Comparison of ENCODE assay signal across 8 cellular contexts in the genomic region with DNA sequence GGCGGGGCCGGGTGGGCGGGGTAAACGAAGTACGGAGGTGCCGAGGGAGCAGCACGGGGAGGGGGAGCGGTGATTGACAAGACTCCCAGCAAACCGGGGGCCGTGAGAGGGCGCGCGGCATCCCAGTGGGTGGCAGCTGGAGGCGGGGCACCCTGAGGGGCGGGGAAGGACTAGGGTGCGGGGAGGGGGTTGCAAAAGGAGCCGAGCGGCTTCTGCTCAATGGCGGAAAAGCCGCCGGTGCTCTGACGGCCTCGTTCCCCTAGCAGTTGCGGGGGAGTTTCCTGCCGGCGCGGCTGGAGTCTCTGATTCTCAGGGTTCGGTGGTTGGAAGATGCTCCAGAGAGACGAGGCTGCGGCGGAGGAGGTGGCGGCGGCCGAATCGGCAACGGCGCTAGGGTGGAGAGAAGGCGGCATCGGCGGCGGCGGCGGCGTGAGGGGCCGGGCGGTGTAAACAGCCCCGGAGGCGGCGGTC. TPM values are rescaled to one million over a fixed set of nuclear protein-coding genes. Genes with fewer than 3 reads are reported as not detected.
A peak's percentile ranks its signal among the peaks of the same experiment; 100 is the strongest.
DNase-seq lines count a peak whose midpoint lies in the region; ATAC-seq and TF ChIP-seq lines count a peak whose summit lies in the region.

A gene (plus strand): TSS at position 192 of the 471 bp plus-strand sequence. CDS start 32,325 bp downstream, outside the sequence.

- no peak for TF ChIP-seq CTCF in GM20000 (IDR thresholded peaks at IDR 0.05; ENCODE audit: extremely low read depth, missing control alignments)

- ATAC-seq in HG02970 (IDR thresholded peaks at IDR 0.05; ENCODE audit: low FRiP score, unreplicated experiment) (peak; percentile 76), T-cell (replicated peaks in 1 of 4) (peak; percentile 73 to 80 (median 74))

- DNase-seq in T-cell (peak in 28 of 34 experiments; percentile 98 to 100 (median 100)), anterior cingulate cortex (lab: John Stamatoyannopoulos, UW) (peak in 52 of 58 donors; percentile 92 to 100 (median 100)), GM20000 (ENCODE audit: low spot score) (no peak), dedifferentiated amniotic fluid mesenchymal stem cell (ENCODE audit: extremely low spot score) (no peak)
- DNase-seq in stimulated activated CD4-positive, alpha-beta T cell treated with anti-CD3 and anti-CD28 coated beads, Interleukin-15, amount 100 ng/mL, for 48 hours (ENCODE audit: low read depth in 2 of 2): peak; percentile 99 to 100

- no peaks in the 10 kb centered on the region for H3K36me3 Mint-ChIP-seq in T-cell

- H3K4me3 Mint-ChIP-seq in T-cell: peak within 1 kb of the TSS; percentile 92 to 98 (median 95)

- peak; percentile 94 for TF ChIP-seq POLR2A in GM18526 (IDR thresholded peaks at IDR 0.05; ENCODE audit: extremely low read depth, insufficient read length)

- CTCF ChIA-PET in T-cell (lab: Charles Lee): interaction anchor here in 1 of 2 donors (0.6 to 1.1 kb wide), 2 partner anchors 190 to 193 kb away, joined by 3 to 4 read pairs; a partner anchor contains a TSS

- peak within 1 kb of the TSS; percentile 100 for H3K27ac Mint-ChIP-seq in T-cell

- no peaks in the 10 kb centered on the region for H3K27me3 Mint-ChIP-seq in T-cell

- POLR2A ChIA-PET in T-cell (lab: Charles Lee): interaction anchor here (0.6 to 2.5 kb wide), 7 partner anchors 10 to 646 kb away, joined by 3 to 24 read pairs (median 4); a partner anchor contains a TSS

- no peaks in the 10 kb centered on the region for H3K9me3 ChIP-seq in iPS-18c (ENCODE audit: control insufficient read depth, insufficient read depth, low read length)

- peaks cover 45 to 46% (median 46%) of the 10 kb centered on the region in 3 donors for H3K4me1 Mint-ChIP-seq in T-cell

- H3K9me3 Mint-ChIP-seq in T-cell: peaks cover 0 to 5% (median 5%) of the 10 kb centered on the region in 3 donors

- peak within 1 kb of the TSS; percentile 87 for H3K4me3 ChIP-seq in iPS-18c (ENCODE audit: insufficient read depth, low read depth, low read length)

RNA-seq across cellular contexts. Expression of the gene that starts here (rescaled TPM):
- 10 to 100 TPM; 58.9 to 78.7 (median 70.3) TPM for total RNA-seq in T-cell

Comparison
In these comparisons a context has a peak if more than half of its experiments do, and no peak if none do; other contexts are left out.
1. DNase-seq: peak in T-cell (28 of 34), anterior cingulate cortex (52 of 58) and stimulated activated CD4-positive, alpha-beta T cell treated with anti-CD3 and anti-CD28 coated beads, Interleukin-15, amount 100 ng/mL, for 48 hours (2 of 2); none in GM20000 (single experiment) and dedifferentiated amniotic fluid mesenchymal stem cell (single experiment).